8 cellular contexts compared by ENCODE assay signal in the genomic region with DNA sequence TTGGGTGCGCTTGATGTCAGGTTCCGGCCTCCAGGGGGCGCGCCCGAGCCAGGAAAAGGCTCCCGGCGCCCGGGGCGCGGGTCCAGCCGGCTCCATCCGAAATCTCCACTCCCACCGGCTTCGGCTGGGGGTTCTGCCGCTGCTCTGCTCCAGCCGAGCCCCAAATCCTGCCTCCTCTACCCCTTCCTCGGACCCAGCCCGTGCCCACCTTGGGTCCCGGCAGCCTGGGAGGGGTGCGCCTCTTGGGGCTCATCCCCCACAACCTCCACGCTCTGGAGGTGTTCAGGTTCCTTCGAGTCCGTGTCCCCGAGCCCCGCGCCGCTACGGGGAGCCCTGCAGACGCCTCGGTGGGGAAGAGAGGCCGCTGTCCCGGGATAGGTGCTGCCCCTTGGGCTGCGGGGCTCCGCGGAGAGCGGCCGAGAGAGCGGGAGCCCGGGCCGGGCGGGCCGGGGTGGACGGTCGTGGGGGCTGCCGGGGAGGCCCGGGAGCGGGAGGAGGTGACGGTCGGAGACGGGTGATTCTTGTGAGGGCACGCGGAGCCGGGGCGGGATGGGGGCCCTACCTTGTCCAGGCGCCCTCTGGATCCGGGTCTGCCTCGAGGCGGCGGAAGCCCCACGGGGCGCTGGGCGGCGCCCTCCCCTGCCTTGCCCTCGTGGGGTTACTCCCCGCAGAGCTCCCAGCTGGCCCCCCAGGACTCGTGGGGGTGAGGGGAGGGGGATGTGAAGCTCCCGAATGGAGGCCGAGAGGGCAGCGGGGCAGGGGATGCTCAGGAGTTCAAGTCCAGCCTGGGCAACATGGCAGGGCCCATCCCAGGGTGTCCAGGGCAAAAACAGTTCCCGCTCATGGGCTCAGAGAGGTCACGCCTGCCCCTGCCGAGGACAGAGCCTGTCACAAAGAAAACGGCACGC. TPM values are rescaled to one million over a fixed set of nuclear protein-coding genes. Genes with fewer than 3 reads are reported as not detected.
DNase-seq lines count a peak whose midpoint lies in the region; ATAC-seq, FAIRE-seq and TF ChIP-seq lines count a peak whose summit lies in the region.

No MANE protein-coding gene starts in this region.

- peak overlapping the region; percentile 62; the same call in 1 of the 2 replicates for H3K4me3 ChIP-seq in GM12878
- peak overlapping the region; percentile 65 for H3K4me3 ChIP-seq in iPS-18c (ENCODE audit: insufficient read depth, low read depth, low read length)
- peak overlapping the region; percentile 66 to 75 (median 71) for H3K4me3 ChIP-seq in skeletal muscle tissue (ENCODE audit: low read length in 3 of 3)

- in situ Hi-C loops in GM12878 (cut with MboI) = loop anchor here (5.0 to 25.0 kb wide), 2 partner anchors 205 to 1375 kb away; no protein-coding TSS in a partner anchor

- 7% methylated on average over 46 of the region's 74 CpGs for WGBS in GM12878 (ENCODE audit: insufficient coverage, insufficient replicate concordance, low lambda C conversion rate, missing lambda C conversion rate)

- FAIRE-seq in GM12878 (lab: Jason Lieb, UNC) = no peak

- SMC1A ChIA-PET in GM12878 (lab: Charles Lee; ENCODE audit: uncharacterized antibody, unreplicated experiment) = interaction anchor here (0.9 to 2.4 kb wide), 10 partner anchors 10 to 192 kb away, joined by 3 to 6 read pairs (median 4); no protein-coding TSS in a partner anchor

- H3K36me3 ChIP-seq in GM12878 (ENCODE audit: control insufficient read depth in 2 of 2, insufficient read depth in 2 of 2, low read length in 1 of 2) = no peaks in the 10 kb centered on the region
- H3K36me3 ChIP-seq in skeletal muscle tissue (ENCODE audit: control insufficient read depth in 3 of 3, insufficient read depth in 3 of 3, low read length in 3 of 3) = no peaks in the 10 kb centered on the region

- RAD21 ChIA-PET in GM12878 (lab: Charles Lee; ENCODE audit: unreplicated experiment) = interaction anchor here (0.6 to 2.9 kb wide), 8 partner anchors 20 to 205 kb away, joined by 3 to 15 read pairs (median 5); no protein-coding TSS in a partner anchor

- ATAC-seq in GM12878 = peak; percentile 74
- no peak for ATAC-seq in GM21447 (IDR thresholded peaks at IDR 0.05; ENCODE audit: unreplicated experiment)

- peak overlapping the region; percentile 97 for H2AFZ ChIP-seq in GM12878 (ENCODE audit: control insufficient read depth, low read depth, low read length)

- TF ChIP-seq EP300 in GM12878 (IDR thresholded peaks at IDR 0.05; ENCODE audit: borderline replicate concordance in 1 of 2, control insufficient read depth in 1 of 2, low read depth in 2 of 2, low read length in 2 of 2) = no peak

- POLR2A ChIA-PET in GM12878 (lab: Charles Lee) = interaction anchor here (1.2 kb wide), 2 partner anchors 90 to 109 kb away, joined by 3 read pairs; no protein-coding TSS in a partner anchor

- H3K27ac ChIP-seq in GM12878 (ENCODE audit: control insufficient read depth, insufficient read depth) (peak overlapping the region; percentile 61), skeletal muscle tissue (ENCODE audit: low read depth, low read length) (no peak overlapping the region)

- no peaks in the 10 kb centered on the region for H4K20me1 ChIP-seq in GM12878 (ENCODE audit: control insufficient read depth, insufficient read depth)

- DNase-seq in DMS79 treated with DMSO at 0.1 percent for 48 hours (lab: John Stamatoyannopoulos, UW) (peak; percentile 27), DMS79 (lab: John Stamatoyannopoulos, UW) (no peak), T1000 (lab: John Stamatoyannopoulos, UW) (peak; percentile 70), GM12878 (ENCODE audit: low read depth, low spot score) (no peak)

- H3K4me1 ChIP-seq in GM12878 (ENCODE audit: control insufficient read depth, insufficient read depth, low read length) (peaks cover 33% of the 10 kb centered on the region), skeletal muscle tissue (ENCODE audit: control insufficient read depth in 3 of 3, insufficient read depth in 3 of 3, low read length in 3 of 3) (peaks cover 3 to 4% (median 4%) of the 10 kb centered on the region in 3 donors)

- TSS peak; percentile 66 for BruUV-seq in GM12878 (replicated peaks; lab: Mats Ljungman, UMichigan)

- H3K4me2 ChIP-seq in GM12878 (ENCODE audit: control insufficient read depth, insufficient read depth) = peak overlapping the region; percentile 100

- TF ChIP-seq POLR2A in GM12878 (IDR thresholded peaks at IDR 0.05; ENCODE audit: low read depth, low read length) = peak; percentile 58

- intact Hi-C loops in GM12878 (cut with micrococcal nuclease; ENCODE audit: unreplicated experiment) = loop anchor here (5.0 kb wide), 2 partner anchors 105 to 430 kb away; no protein-coding TSS in a partner anchor

- H3K9ac ChIP-seq in GM12878 (ENCODE audit: control insufficient read depth, insufficient read depth, low read length) (peak overlapping the region; percentile 77), skeletal muscle tissue (ENCODE audit: low read depth in 1 of 3, low read length in 3 of 3) (peak overlapping the region; percentile 43 to 69 (median 57))

- TF ChIP-seq CTCF in LNCAP (IDR thresholded peaks at IDR 0.05) (peak; percentile 74), GM12878 (IDR thresholded peaks at IDR 0.05 in 2 of 3, conservative IDR thresholded peaks at IDR 0.05 in 1 of 3; ENCODE audit: control insufficient read depth in 2 of 3, extremely low read depth in 1 of 3, insufficient read depth in 1 of 3, low read depth in 3 of 3, low read length in 3 of 3) (peak; percentile 78 to 90 (median 85))

- no peaks in the 10 kb centered on the region for H3K79me2 ChIP-seq in GM12878 (ENCODE audit: control insufficient read depth, insufficient read depth, low read length)

- H3K27me3 ChIP-seq in GM12878 (replicated peaks in 1 of 2; ENCODE audit: control insufficient read depth in 2 of 2, insufficient read depth in 2 of 2, low read length in 1 of 2) (no peaks in the 10 kb centered on the region), skeletal muscle tissue (ENCODE audit: control insufficient read depth in 3 of 3, insufficient read depth in 3 of 3, low read length in 3 of 3) (no peaks in the 10 kb centered on the region)

- H3K9me3 ChIP-seq in GM12878 (replicated peaks; ENCODE audit: control insufficient read depth, insufficient read depth, low read length) (no peaks in the 10 kb centered on the region), iPS-18c (ENCODE audit: control insufficient read depth, insufficient read depth, low read length) (no peaks in the 10 kb centered on the region), skeletal muscle tissue (ENCODE audit: control insufficient read depth in 3 of 3, low read length in 3 of 3) (no peaks in the 10 kb centered on the region)

- peak; percentile 66 for TF ChIP-seq RAD21 in GM12878 (IDR thresholded peaks at IDR 0.05; ENCODE audit: insufficient read depth, low read depth, low read length)

- CTCF ChIA-PET in GM12878 (lab: Yijun Ruan, JAX) = interaction anchor here (0.5 to 3.5 kb wide), 15 partner anchors 13 to 206 kb away, joined by 3 to 21 read pairs (median 5); a partner anchor contains a TSS

RNA-seq across cellular contexts. Expression of a gene that starts 13.2 kb away (rescaled TPM):
- total RNA-seq in GM12878 (2013; cell fraction: nucleolus; rRNA removed) = 38.2 and 40.3 TPM in 2 replicates
- total RNA-seq in GM12878 (2014; rRNA removed) = 33.3 and 46.8 TPM in 2 replicates
- 20.5 and 22.9 TPM in 2 replicates for total RNA-seq in GM12878 (2014; rRNA removed; fragmentation: Illumina TruSeq; extraction: Trizol)
- total RNA-seq in GM12878 (2021) = 81.7 and 83.8 TPM in 2 replicates
- 23.6 TPM for polyA plus RNA-seq in GM12878 (2011; ENCODE audit: low read depth)
- polyA plus RNA-seq in GM12878 (2011; rRNA removed) = 21.0 and 70.3 TPM in 2 replicates
- polyA plus RNA-seq in GM12878 (2011; cell fraction: cytosol; rRNA removed) = 82.7 and 87.2 TPM in 2 replicates
- 56.1 and 64.4 TPM in 2 replicates for polyA plus RNA-seq in GM12878 (2011; cell fraction: nucleus; rRNA removed)
- 62.8 and 80.6 TPM in 2 replicates for polyA plus RNA-seq in GM12878 (2012)
- 37.3 and 65.3 TPM in 2 replicates for polyA plus RNA-seq in GM12878 (2014; fragmentation: Illumina TruSeq; extraction: Trizol)
- 1 to 10 TPM; 2.0 to 3.5 TPM for polyA plus RNA-seq in GM12878 (2014; fragmentation: Nextera tagmentation; extraction: Ambion mirVana)
- 81.0 and 102 TPM in 2 replicates for polyA plus RNA-seq in GM12878 (2014; rRNA removed)
- polyA plus RNA-seq in GM12878 (2016; fragmentation: Nextera tagmentation; extraction: Ambion mirVana) = 100 to 1,000 TPM; 104 to 119 TPM
- polyA minus RNA-seq in GM12878 (2011; rRNA and poly(A)+ RNA removed) = 49.7 and 58.4 TPM in 2 replicates
- 36.8 and 38.8 TPM in 2 replicates for polyA minus RNA-seq in GM12878 (2011; cell fraction: cytosol; rRNA and poly(A)+ RNA removed)
- 12.7 and 24.7 TPM in 2 replicates for polyA minus RNA-seq in GM12878 (2011; cell fraction: nucleus; rRNA and poly(A)+ RNA removed)
- total RNA-seq in skeletal muscle tissue = 28.7 TPM

RNA-seq across cellular contexts. Expression of a gene that starts 22.0 kb away (rescaled TPM):
- 4.9 and 7.6 TPM in 2 replicates for total RNA-seq in GM12878 (2013; cell fraction: nucleolus; rRNA removed)
- total RNA-seq in GM12878 (2014; rRNA removed) = 0.22 and 0.40 TPM in 2 replicates
- total RNA-seq in GM12878 (2014; rRNA removed; fragmentation: Illumina TruSeq; extraction: Trizol) = 0.85 TPM in 1 of 2 replicates, not detected in the other
- 0.43 and 0.46 TPM in 2 replicates for total RNA-seq in GM12878 (2021)
- polyA plus RNA-seq in GM12878 (2011; ENCODE audit: low read depth) = not detected
- 0.23 and 0.26 TPM in 2 replicates for polyA plus RNA-seq in GM12878 (2011; rRNA removed)
- polyA plus RNA-seq in GM12878 (2011; cell fraction: cytosol; rRNA removed) = not detected in 2 replicates
- polyA plus RNA-seq in GM12878 (2011; cell fraction: nucleus; rRNA removed) = 0.51 and 0.52 TPM in 2 replicates
- not detected in 2 replicates for polyA plus RNA-seq in GM12878 (2012)
- not detected in 2 replicates for polyA plus RNA-seq in GM12878 (2014; fragmentation: Illumina TruSeq; extraction: Trizol)
- polyA plus RNA-seq in GM12878 (2014; fragmentation: Nextera tagmentation; extraction: Ambion mirVana) = under 1 TPM; 0.24 to 0.60 TPM
- not detected in 2 replicates for polyA plus RNA-seq in GM12878 (2014; rRNA removed)
- polyA plus RNA-seq in GM12878 (2016; fragmentation: Nextera tagmentation; extraction: Ambion mirVana) = under 1 TPM; 0.47 to 0.71 TPM
- polyA minus RNA-seq in GM12878 (2011; rRNA and poly(A)+ RNA removed) = 1.6 and 2.0 TPM in 2 replicates
- polyA minus RNA-seq in GM12878 (2011; cell fraction: cytosol; rRNA and poly(A)+ RNA removed) = not detected in 2 replicates
- 3.0 and 3.5 TPM in 2 replicates for polyA minus RNA-seq in GM12878 (2011; cell fraction: nucleus; rRNA and poly(A)+ RNA removed)
- total RNA-seq in skeletal muscle tissue = not detected

RNA-seq across cellular contexts. Expression of a gene that starts 47.7 kb away (rescaled TPM):
- 25.8 and 29.0 TPM in 2 replicates for total RNA-seq in GM12878 (2013; cell fraction: nucleolus; rRNA removed)
- total RNA-seq in GM12878 (2014; rRNA removed) = 32.9 and 38.9 TPM in 2 replicates
- 25.9 and 27.0 TPM in 2 replicates for total RNA-seq in GM12878 (2014; rRNA removed; fragmentation: Illumina TruSeq; extraction: Trizol)
- total RNA-seq in GM12878 (2021) = 54.1 and 55.9 TPM in 2 replicates
- polyA plus RNA-seq in GM12878 (2011; ENCODE audit: low read depth) = 37.9 TPM
- polyA plus RNA-seq in GM12878 (2011; rRNA removed) = 35.6 and 54.2 TPM in 2 replicates
- polyA plus RNA-seq in GM12878 (2011; cell fraction: cytosol; rRNA removed) = 41.6 and 47.6 TPM in 2 replicates
- polyA plus RNA-seq in GM12878 (2011; cell fraction: nucleus; rRNA removed) = 54.4 and 62.1 TPM in 2 replicates
- 39.1 and 43.5 TPM in 2 replicates for polyA plus RNA-seq in GM12878 (2012)
- polyA plus RNA-seq in GM12878 (2014; fragmentation: Illumina TruSeq; extraction: Trizol) = 43.3 and 52.6 TPM in 2 replicates
- polyA plus RNA-seq in GM12878 (2014; fragmentation: Nextera tagmentation; extraction: Ambion mirVana) = 10 to 100 TPM; 14.8 to 19.3 TPM
- 46.4 and 49.3 TPM in 2 replicates for polyA plus RNA-seq in GM12878 (2014; rRNA removed)
- polyA plus RNA-seq in GM12878 (2016; fragmentation: Nextera tagmentation; extraction: Ambion mirVana) = 10 to 100 TPM; 60.1 to 60.2 TPM
- 33.2 and 42.9 TPM in 2 replicates for polyA minus RNA-seq in GM12878 (2011; rRNA and poly(A)+ RNA removed)
- polyA minus RNA-seq in GM12878 (2011; cell fraction: cytosol; rRNA and poly(A)+ RNA removed) = 13.8 and 18.2 TPM in 2 replicates
- 14.7 and 20.4 TPM in 2 replicates for polyA minus RNA-seq in GM12878 (2011; cell fraction: nucleus; rRNA and poly(A)+ RNA removed)
- total RNA-seq in skeletal muscle tissue = 22.4 TPM

RNA-seq across cellular contexts. Expression of a gene that starts 58.3 kb away (rescaled TPM):
- 22.1 and 26.5 TPM in 2 replicates for total RNA-seq in GM12878 (2013; cell fraction: nucleolus; rRNA removed)
- total RNA-seq in GM12878 (2014; rRNA removed) (1.6 and 2.3 TPM in 2 replicates), GM12878 (2014; rRNA removed; fragmentation: Illumina TruSeq; extraction: Trizol) (0.51 and 1.1 TPM in 2 replicates), GM12878 (2021) (2.6 TPM in 2 replicates), skeletal muscle tissue (18.3 TPM)
- polyA plus RNA-seq in GM12878 (2011; ENCODE audit: low read depth) = 1.0 TPM
- polyA plus RNA-seq in GM12878 (2011; rRNA removed) (1.8 and 3.9 TPM in 2 replicates), GM12878 (2014; fragmentation: Illumina TruSeq; extraction: Trizol) (0.25 TPM in 1 of 2 replicates, not detected in the other), GM12878 (2014; fragmentation: Nextera tagmentation; extraction: Ambion mirVana) (under 1 TPM in 1 of 2 experiments, not detected in 1; 0.04 TPM), GM12878 (2014; rRNA removed) (2.6 and 2.7 TPM in 2 replicates), GM12878 (2016; fragmentation: Nextera tagmentation; extraction: Ambion mirVana) (1 to 10 TPM; 2.2 to 3.4 TPM)
- polyA plus RNA-seq in GM12878 (2011; cell fraction: cytosol; rRNA removed) = 5.5 and 6.8 TPM in 2 replicates
- polyA plus RNA-seq in GM12878 (2011; cell fraction: nucleus; rRNA removed) = 8.8 and 12.0 TPM in 2 replicates
- 6.2 and 8.3 TPM in 2 replicates for polyA plus RNA-seq in GM12878 (2012)
- 3.7 and 8.6 TPM in 2 replicates for polyA minus RNA-seq in GM12878 (2011; rRNA and poly(A)+ RNA removed)
- polyA minus RNA-seq in GM12878 (2011; cell fraction: cytosol; rRNA and poly(A)+ RNA removed) = 3.5 and 5.2 TPM in 2 replicates
- polyA minus RNA-seq in GM12878 (2011; cell fraction: nucleus; rRNA and poly(A)+ RNA removed) = 3.5 and 6.6 TPM in 2 replicates

Comparison
In these comparisons a context has a peak if more than half of its experiments do, and no peak if none do; other contexts are left out.
1. DNase-seq: peak in DMS79 treated with DMSO at 0.1 percent for 48 hours (single experiment) and T1000 (single experiment); none in DMS79 (single experiment) and GM12878 (single experiment).
2. Peak in every context shown above with its lines, with median percentiles within 50 percentile points of each other: H3K4me3 ChIP-seq.